In the genomic region with DNA sequence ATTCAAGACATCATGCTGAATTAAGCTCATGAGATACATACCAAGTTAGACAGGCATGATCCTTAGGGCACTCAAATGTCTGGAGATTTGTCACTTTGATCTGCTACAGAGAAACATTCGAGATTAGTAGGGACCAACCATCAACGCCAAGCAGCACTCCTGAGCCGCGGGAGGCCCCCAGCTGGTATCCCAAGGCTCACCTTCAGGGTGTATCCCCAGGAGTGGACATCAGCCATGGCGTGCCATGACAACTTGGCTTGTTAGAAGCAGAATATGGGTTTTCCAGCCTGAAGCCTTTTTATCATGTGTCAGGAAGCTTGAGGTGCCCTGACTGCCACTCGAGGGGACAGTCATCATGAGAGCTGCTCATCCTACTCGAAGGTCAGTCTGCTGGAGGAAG, we compare ENCODE assay signal across 39 cellular contexts. TPM values are rescaled to one million over a fixed set of nuclear protein-coding genes. Genes with fewer than 3 reads are reported as not detected.
"Had no signal": no experiment of that assay in that cellular context is flagged by ENCODE, and none has a peak within 500 bp of the region (broad histone marks: within the 10 kb centered on the region; RNA-seq: fewer than 3 reads in every experiment).

No MANE protein-coding gene starts in this region.

- DNase-seq: Karpas-422, Kasumi-1, MG63, MM.1S, MV-4-11, NCI-H1048, NCI-H1092, NCI-H1092 treated with DMSO at 0.1 percent for 48 hours, NCI-H1105, NCI-H1105 treated with DMSO at 0.1 percent for 48 hours, NCI-H1417, NCI-H1417 treated with DMSO at 0.1 percent for 48 hours, NCI-H1436, NCI-H1436 treated with DMSO at 0.1 percent for 48 hours, NCI-H146, NCI-H1694, NCI-H1694 treated with DMSO at 0.1 percent for 48 hours, NCI-H187, NCI-H187 treated with DMSO at 0.1 percent for 48 hours, NCI-H1930, NCI-H2029, NCI-H2029 treated with DMSO at 0.1 percent for 48 hours, NCI-H2081, NCI-H2081 treated with DMSO at 0.1 percent for 48 hours, NCI-H2107, NCI-H2171, NCI-H2171 treated with DMSO at 0.1 percent for 48 hours, NCI-H2227 treated with DMSO at 0.1 percent for 48 hours, NCI-H226, NCI-H345, NCI-H446, NCI-H446 treated with DMSO at 0.1 percent for 48 hours, NCI-H510A, NCI-H510A treated with DMSO at 0.1 percent for 48 hours, NCI-H524 had no signal

- H3K36me3 ChIP-seq: MG63 had no signal

- H3K27me3 ChIP-seq: MG63 had no signal

- H3K4me3 ChIP-seq: MG63 had no signal

- H3K9me3 ChIP-seq: MG63 had no signal

RNA-seq across cellular contexts. Expression of gene GPHB5, which starts 39.1 kb away (rescaled TPM):
- total RNA-seq: LHCN-M2, M059J, MCF 10A, NCI-H460 had no signal
